ENCODE assay signal across 8 cellular contexts in genomic region chr1:180155202-180155682, GRCh38. TPM values are rescaled to one million over a fixed set of nuclear protein-coding genes. Genes with fewer than 3 reads are reported as not detected.
DNase-seq lines count a peak whose midpoint lies in the region; ATAC-seq and TF ChIP-seq lines count a peak whose summit lies in the region.

No MANE protein-coding gene starts in this region.

- peak overlapping the region; percentile 96 for H3K27ac Mint-ChIP-seq in central memory CD8-positive, alpha-beta T cell (ENCODE audit: low read depth)

- ATAC-seq in Right ventricle myocardium inferior (peak; percentile 9), Panc1 (peak; percentile 21), right lobe of liver (no peak), HG03108 (IDR thresholded peaks at IDR 0.05; ENCODE audit: unreplicated experiment) (no peak), HG03439 (IDR thresholded peaks at IDR 0.05; ENCODE audit: unreplicated experiment) (no peak)
- ATAC-seq in central memory CD8-positive, alpha-beta T cell (replicated peaks; ENCODE audit: extremely low read depth, poor library complexity, severe bottlenecking): no peak

- H3K27ac ChIP-seq in Panc1 (ENCODE audit: low read length) (peak overlapping the region; percentile 79), right lobe of liver (peak overlapping the region; percentile 33 to 81 (median 54)), stomach smooth muscle (ENCODE audit: low read length) (peak overlapping the region; percentile 18)

- H3K4me3 ChIP-seq in Panc1 (ENCODE audit: low read depth in 2 of 2, low read length in 2 of 2) (peak overlapping the region; percentile 85), right lobe of liver (peak overlapping the region; percentile 61 to 71 (median 66)), stomach smooth muscle (ENCODE audit: low read length in 2 of 2) (peak overlapping the region; percentile 92 to 99)

- intact Hi-C loops in Right ventricle myocardium inferior (cut with DNase I): no loop called here
- intact Hi-C loops in cardiac septum (cut with DNase I): loop anchor here (10.0 kb wide), 2 partner anchors 270 to 450 kb away; partner anchors contain the start of gene TOR1AIP1
- intact Hi-C loops in Panc1 (cut with micrococcal nuclease; ENCODE audit: unreplicated experiment): no loop called here
- intact Hi-C loops in right lobe of liver (cut with DNase I): no loop called here

- TF ChIP-seq POLR2A in right lobe of liver (IDR thresholded peaks at IDR 0.05): no peak

- H3K36me3 ChIP-seq in Panc1 (ENCODE audit: control insufficient read depth, insufficient read depth, low read length): peaks cover 2% of the 10 kb centered on the region; the same call in 1 of the 2 replicates
- no peaks in the 10 kb centered on the region for H3K36me3 ChIP-seq in right lobe of liver
- H3K36me3 ChIP-seq in stomach smooth muscle (ENCODE audit: control insufficient read depth in 2 of 2, insufficient read depth in 2 of 2, low read length in 2 of 2): no peaks in the 10 kb centered on the region

- CTCF ChIA-PET in Panc1 (lab: Charles Lee): interaction anchor here (0.9 kb wide), 1 partner anchor 13 kb away, joined by 4 read pairs; no protein-coding TSS in a partner anchor

- H3K9me3 Mint-ChIP-seq in central memory CD8-positive, alpha-beta T cell: no peaks in the 10 kb centered on the region

- H3K27me3 ChIP-seq in Panc1 (ENCODE audit: control insufficient read depth, insufficient read depth, low read length) (no peaks in the 10 kb centered on the region), right lobe of liver (no peaks in the 10 kb centered on the region), stomach smooth muscle (ENCODE audit: control insufficient read depth in 1 of 2, insufficient read depth in 2 of 2, low read length in 2 of 2) (no peaks in the 10 kb centered on the region)

- TF ChIP-seq CTCF in Panc1 (IDR thresholded peaks at IDR 0.05) (no peak), right lobe of liver (IDR thresholded peaks at IDR 0.05) (no peak)

- DNase-seq in Right ventricle myocardium inferior (ENCODE audit: missing footprints): no peak
- no peak for DNase-seq in cardiac septum (ENCODE audit: low spot score)
- no peak for DNase-seq in Panc1 (ENCODE audit: low read depth, low spot score)
- no peak for DNase-seq in central memory CD8-positive, alpha-beta T cell (ENCODE audit: low spot score in 2 of 2)
- DNase-seq in right lobe of liver: peak in 2 of 3 donors; percentile 41 to 53

- peak overlapping the region; percentile 75 to 79 for H3K9ac ChIP-seq in stomach smooth muscle (ENCODE audit: low read length in 2 of 2)

- WGBS in right lobe of liver (ENCODE audit: insufficient coverage, low coverage, low lambda C conversion rate, missing lambda C conversion rate): 21% methylated on average over 15 of the region's 26 CpGs

- H3K4me3 Mint-ChIP-seq in central memory CD8-positive, alpha-beta T cell: peak overlapping the region; percentile 97

- no peaks in the 10 kb centered on the region for H3K27me3 Mint-ChIP-seq in central memory CD8-positive, alpha-beta T cell

- BruUV-seq in Panc1 (replicated peaks; lab: Mats Ljungman, UMichigan): no TSS peak

- H3K4me1 ChIP-seq in Panc1 (ENCODE audit: control insufficient read depth, insufficient read depth, low read length) (peaks cover 36% of the 10 kb centered on the region), right lobe of liver (peaks cover 0 to 37% (median 16%) of the 10 kb centered on the region in 4 donors), stomach smooth muscle (ENCODE audit: control insufficient read depth, insufficient read depth, low read length) (peaks cover 27% of the 10 kb centered on the region)

- H3K9me3 ChIP-seq in Panc1 (ENCODE audit: control insufficient read depth, insufficient read depth, low read depth, low read length) (no peaks in the 10 kb centered on the region), right lobe of liver (no peaks in the 10 kb centered on the region), stomach smooth muscle (ENCODE audit: control insufficient read depth in 2 of 2, low read length in 2 of 2) (no peaks in the 10 kb centered on the region)

- POLR2A ChIA-PET in Panc1 (lab: Charles Lee): no interaction called here

- H3K4me1 Mint-ChIP-seq in central memory CD8-positive, alpha-beta T cell: peaks cover 43% of the 10 kb centered on the region

- peaks cover 8% of the 10 kb centered on the region for H3K36me3 Mint-ChIP-seq in central memory CD8-positive, alpha-beta T cell (ENCODE audit: insufficient read depth)

- in situ Hi-C loops in Panc1 (cut with HindIII; ENCODE audit: low pct_unique_long_range_greater_than_20kb, low sequenced_read_pairs): no loop called here

RNA-seq across cellular contexts. Expression of gene QSOX1, which starts 0.6 kb away (rescaled TPM):
- 97.7 TPM for total RNA-seq in Right ventricle myocardium inferior
- total RNA-seq in cardiac septum: 106 TPM
- 152 TPM for total RNA-seq in Panc1 (2021; ENCODE audit: unreplicated experiment)
- polyA plus RNA-seq in Panc1 (2012; ENCODE audit: insufficient read length): 170 TPM
- 10 to 100 TPM; 25.0 to 68.4 (median 38.6) TPM for total RNA-seq in right lobe of liver

Comparison
In these comparisons a context has a peak if more than half of its experiments do, and no peak if none do; other contexts are left out.
1. ATAC-seq: peak in Right ventricle myocardium inferior (single experiment) and Panc1 (single experiment); none in central memory CD8-positive, alpha-beta T cell (single experiment), right lobe of liver (0 of 4), HG03108 (single experiment) and HG03439 (single experiment).
2. DNase-seq: peak in right lobe of liver (2 of 3); none in Right ventricle myocardium inferior (single experiment), cardiac septum (single experiment), Panc1 (single experiment) and central memory CD8-positive, alpha-beta T cell (0 of 2).
3. H3K27ac ChIP-seq: peak in every context shown above with its lines; median percentile 79 in Panc1; 54 in right lobe of liver; 18 in stomach smooth muscle.
4. Peak in every context shown above with its lines, with median percentiles within 50 percentile points of each other: H3K4me3 ChIP-seq.